1 cellular context compared by ENCODE assay signal in the genomic region with DNA sequence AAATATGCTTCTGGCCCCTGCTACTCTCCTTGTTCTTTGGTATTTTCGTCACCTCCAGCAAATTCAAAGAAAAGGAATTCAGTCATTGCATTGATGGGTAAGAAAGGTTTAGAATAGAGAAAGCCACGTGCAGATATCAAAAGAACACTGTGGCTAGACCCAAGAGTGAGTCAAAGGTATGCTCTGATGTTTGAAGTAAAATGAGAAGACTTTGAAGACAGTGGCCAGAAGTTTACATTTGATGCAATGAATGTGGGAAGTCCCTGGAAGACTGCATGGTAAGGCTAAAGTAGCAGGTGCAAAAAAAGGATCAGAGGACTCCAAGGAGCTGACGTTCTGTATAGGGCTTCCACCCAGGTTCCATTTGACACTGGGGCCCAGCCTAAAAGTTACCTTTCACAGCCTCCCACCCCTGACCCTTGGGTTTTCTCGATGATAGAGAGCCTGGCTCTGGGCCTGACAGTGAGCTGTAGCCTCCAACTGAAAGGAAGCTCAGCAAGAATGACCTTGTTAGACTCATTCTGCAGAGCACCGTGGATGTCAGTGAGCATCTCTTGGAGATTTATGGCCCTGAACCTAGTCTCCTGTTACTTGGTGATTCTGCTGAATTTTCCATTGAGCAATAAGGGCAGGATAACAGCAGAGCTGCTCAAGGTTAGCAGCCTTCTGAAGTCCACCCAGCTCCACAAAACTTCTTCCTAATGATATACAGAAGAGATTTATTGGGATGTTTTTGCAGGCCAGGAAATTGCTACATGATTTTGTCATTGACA.
TF ChIP-seq lines count a peak whose summit lies in the region.

No MANE protein-coding gene starts in this region.

TF ChIP-seq in HEK293T, 16 proteins besides CTCF, POLR2A, EP300 and RAD21:
- TF ChIP-seq PKNOX1 (IDR thresholded peaks at IDR 0.05) (peak; percentile 71), NFRKB (IDR thresholded peaks at IDR 0.05) (no peak), BHLHE40 (IDR thresholded peaks at IDR 0.05; ENCODE audit: borderline replicate concordance) (no peak), HDGF (IDR thresholded peaks at IDR 0.05; ENCODE audit: borderline replicate concordance) (no peak)
